ENCODE assay signal across 20 cellular contexts in genomic region chr2:86048383-86048701, GRCh38.
"Had no signal": no experiment of that assay in that cellular context is flagged by ENCODE, and none has a peak within 500 bp of the region (broad histone marks: within the 10 kb centered on the region; RNA-seq: fewer than 3 reads in every experiment).

No MANE protein-coding gene starts in this region.

- H3K27ac Mint-ChIP-seq: nephron; stimulated activated memory B cell treated with anti-CD40 and anti-IgM and Interleukin-4, amounts not matched to agents 10 μg/mL and 1 μg/mL and 100 μg/mL, for 72 hours; stimulated activated naive CD8-positive, alpha-beta T cell treated with anti-CD3 and anti-CD28 coated beads, Interleukin-15, Interleukin-2, amounts not matched to agents 100 ng/mL and 50 ng/mL, for 24 hours had no signal

- H3K79me2 ChIP-seq: hepatocyte had no signal

- H3K27ac ChIP-seq: hepatocyte, left ventricle myocardium inferior, psoas muscle, right lobe of liver, tibial nerve had no signal

- H3K27me3 ChIP-seq: hepatocyte, right lobe of liver, spleen, tibial nerve had no signal

- H3K4me3 Mint-ChIP-seq: nephron; stimulated activated memory B cell treated with anti-CD40 and anti-IgM and Interleukin-4, amounts not matched to agents 10 μg/mL and 1 μg/mL and 100 μg/mL, for 72 hours; stimulated activated naive CD8-positive, alpha-beta T cell treated with anti-CD3 and anti-CD28 coated beads, Interleukin-15, Interleukin-2, amounts not matched to agents 100 ng/mL and 50 ng/mL, for 24 hours had no signal

- H3K4me1 ChIP-seq: right lobe of liver, tibial nerve had no signal

- H3K9me3 Mint-ChIP-seq: naive B cell; nephron; stimulated activated memory B cell treated with anti-CD40 and anti-IgM and Interleukin-4, amounts not matched to agents 10 μg/mL and 1 μg/mL and 100 μg/mL, for 72 hours; stimulated activated naive CD8-positive, alpha-beta T cell treated with anti-CD3 and anti-CD28 coated beads, Interleukin-15, Interleukin-2, amounts not matched to agents 100 ng/mL and 50 ng/mL, for 24 hours had no signal

- H3K4me3 ChIP-seq: hepatocyte, left ventricle myocardium inferior, lung, psoas muscle, right lobe of liver, spleen, tibial nerve had no signal

- H3K4me2 ChIP-seq: hepatocyte had no signal

- DNase-seq: effector memory CD4-positive, alpha-beta T cell; kidney; left ventricle myocardium inferior; mesendoderm; naive B cell; occipital lobe; retina; spleen; stimulated activated CD4-positive, alpha-beta T cell treated with anti-CD3 and anti-CD28 coated beads, Interleukin-15, amount 100 ng/mL, for 24 hours; stimulated activated CD4-positive, alpha-beta T cell treated with anti-CD3 and anti-CD28 coated beads, Interleukin-1b, Interleukin-23, amount 100 ng/mL, for 48 hours; stimulated activated CD4-positive, alpha-beta T cell treated with anti-CD3 and anti-CD28 coated beads, Interleukin-4, amount 100 ng/mL, for 24 hours had no signal

- H2AFZ ChIP-seq: hepatocyte had no signal

- H3K9me3 ChIP-seq: left ventricle myocardium inferior, psoas muscle, right lobe of liver, spleen, tibial nerve had no signal

- H3K27me3 Mint-ChIP-seq: naive B cell; stimulated activated memory B cell treated with anti-CD40 and anti-IgM and Interleukin-4, amounts not matched to agents 10 μg/mL and 1 μg/mL and 100 μg/mL, for 72 hours; stimulated activated naive CD8-positive, alpha-beta T cell treated with anti-CD3 and anti-CD28 coated beads, Interleukin-15, Interleukin-2, amounts not matched to agents 100 ng/mL and 50 ng/mL, for 24 hours had no signal

- ATAC-seq: esophagus mucosa; stimulated activated memory B cell treated with anti-CD40 and anti-IgM and Interleukin-4, amounts not matched to agents 10 μg/mL and 1 μg/mL and 100 μg/mL, for 72 hours had no signal

- H3K4me1 Mint-ChIP-seq: naive B cell; stimulated activated memory B cell treated with anti-CD40 and anti-IgM and Interleukin-4, amounts not matched to agents 10 μg/mL and 1 μg/mL and 100 μg/mL, for 72 hours had no signal
